Comparison of ENCODE assay signal across 11 cellular contexts in the genomic region with DNA sequence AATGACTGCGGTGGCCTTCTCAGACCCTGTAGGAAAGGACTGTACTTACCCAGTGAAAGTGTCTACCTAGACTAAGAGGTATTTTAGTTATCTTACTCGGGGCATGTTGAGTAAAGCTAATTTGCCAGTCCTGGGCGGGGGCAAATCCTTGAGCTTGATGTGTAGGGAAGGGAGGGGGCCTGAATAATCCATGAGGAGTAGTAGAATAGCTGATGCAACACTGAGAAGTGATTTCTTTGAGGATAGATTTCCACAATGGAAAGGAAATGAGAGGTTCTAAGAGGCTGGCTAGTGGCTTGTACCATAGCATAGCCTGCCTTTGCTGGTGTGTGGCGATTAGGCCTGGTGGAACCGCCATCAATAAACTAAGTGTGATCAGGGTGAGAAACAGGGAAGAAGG. TPM values are rescaled to one million over a fixed set of nuclear protein-coding genes. Genes with fewer than 3 reads are reported as not detected.
DNase-seq lines count a peak whose midpoint lies in the region; ATAC-seq, FAIRE-seq and TF ChIP-seq lines count a peak whose summit lies in the region.
"Not testable (repeated sequence)": the region's sequence is repeated elsewhere in the genome, so short reads cannot be mapped to it uniquely, and the experiment has no call there.
"Had no signal": no experiment of that assay in that cellular context is flagged by ENCODE, and none has a peak within 500 bp of the region (broad histone marks: within the 10 kb centered on the region; RNA-seq: fewer than 3 reads in every experiment).

No MANE protein-coding gene starts in this region.

- not testable (repeated sequence) for H3K18ac ChIP-seq in mesendoderm (ENCODE audit: low read length)

- H2AK5ac ChIP-seq in mesendoderm (ENCODE audit: low read length) = not testable (repeated sequence)

- H3K9me3 ChIP-seq in HUES64 (ENCODE audit: insufficient read depth, low read depth, low read length); K562 (replicated peaks; ENCODE audit: control insufficient read depth, insufficient read depth, low read depth, low read length); hepatocyte (ENCODE audit: low read depth); smooth muscle cell (replicated peaks; ENCODE audit: low read depth): not testable (repeated sequence)

- not testable (repeated sequence) for H3K79me1 ChIP-seq in mesendoderm (ENCODE audit: low read length)

- H2BK120ac ChIP-seq in mesendoderm (ENCODE audit: low read depth, low read length) = not testable (repeated sequence)

- peak overlapping the region; percentile 60 for H3K4me3 Mint-ChIP-seq in Calu3 (ENCODE audit: low read depth, unreplicated experiment)
- peak overlapping the region; percentile 5 for H3K4me3 Mint-ChIP-seq in activated CD4-positive, alpha-beta memory T cell treated with anti-CD3 and anti-CD28 coated beads, Interleukin-2, amount 10 ng/mL, durations not matched to agents 7 days and 5 days

- H3K36me3 ChIP-seq in HUES64 (ENCODE audit: insufficient read depth, low read length) = peaks cover 14% of the 10 kb centered on the region
- H3K36me3 ChIP-seq in K562 (ENCODE audit: control insufficient read depth, insufficient read depth, low read length); hepatocyte (replicated peaks; ENCODE audit: insufficient read depth, low read depth); mesendoderm (ENCODE audit: control insufficient read depth, insufficient read depth, low read length); smooth muscle cell (ENCODE audit: low read depth): not testable (repeated sequence)

- H3K23ac ChIP-seq in mesendoderm (ENCODE audit: low read length) = not testable (repeated sequence)

- H3K4ac ChIP-seq in mesendoderm (ENCODE audit: low read depth, low read length) = not testable (repeated sequence)

- H3K27ac Mint-ChIP-seq in Calu3 (ENCODE audit: unreplicated experiment) = peak overlapping the region; percentile 40
- not testable (repeated sequence) for H3K27ac Mint-ChIP-seq in activated CD4-positive, alpha-beta memory T cell treated with anti-CD3 and anti-CD28 coated beads, Interleukin-2, amount 10 ng/mL, durations not matched to agents 7 days and 5 days

- peak overlapping the region; percentile 34 for H3K56ac ChIP-seq in mesendoderm (ENCODE audit: low read length)

- WGBS in HUES64 = 21% methylated on average over 2 of the region's 5 CpGs
- WGBS in K562 (ENCODE audit: insufficient coverage, low coverage, missing lambda C conversion rate) = 40% methylated on average over 4 of the region's 5 CpGs
- 77% methylated on average over 5 of the region's 5 CpGs for WGBS in hepatocyte (ENCODE audit: low lambda C conversion rate, missing lambda C conversion rate)
- no CpG with 5 or more reads among the region's 5 CpGs for WGBS in mesendoderm (ENCODE audit: extremely low coverage, insufficient coverage, low lambda C conversion rate)
- WGBS in smooth muscle cell (ENCODE audit: low lambda C conversion rate) = 56% methylated on average over 5 of the region's 5 CpGs

- not testable (repeated sequence) for TF ChIP-seq RAD21 in K562 (CRISPR knock-in tag; conservative IDR thresholded peaks at IDR 0.05 in 1 of 2, IDR thresholded peaks at IDR 0.05 in 1 of 2)

- H3K9me3 Mint-ChIP-seq in Calu3 (ENCODE audit: low read depth, unreplicated experiment) = not testable (repeated sequence)
- H3K9me3 Mint-ChIP-seq in activated CD4-positive, alpha-beta memory T cell treated with anti-CD3 and anti-CD28 coated beads, Interleukin-2, amount 10 ng/mL, durations not matched to agents 7 days and 5 days = peaks cover 39% of the 10 kb centered on the region

- in situ Hi-C loops in K562 (cut with MboI) = not testable (repeated sequence)

- not testable (repeated sequence) for FAIRE-seq in K562 (lab: Jason Lieb, UNC)

- peaks cover 13% of the 10 kb centered on the region for H3K27me3 Mint-ChIP-seq in Calu3 (ENCODE audit: unreplicated experiment)
- H3K27me3 Mint-ChIP-seq in activated CD4-positive, alpha-beta memory T cell treated with anti-CD3 and anti-CD28 coated beads, Interleukin-2, amount 10 ng/mL, durations not matched to agents 7 days and 5 days = not testable (repeated sequence)

- not testable (repeated sequence) for DNase-seq in Calu3; activated CD4-positive, alpha-beta memory T cell treated with anti-CD3 and anti-CD28 coated beads, Interleukin-2, amount 10 ng/mL, durations not matched to agents 7 days and 5 days; K562 (ENCODE audit: extremely low read depth in 1 of 4, low spot score in 3 of 4); hepatocyte (ENCODE audit: low spot score); mesendoderm; smooth muscle cell (lab: John Stamatoyannopoulos, UW; ENCODE audit: unreplicated experiment)

- H3K4me3 ChIP-seq in HUES64 (ENCODE audit: low read length) (peak overlapping the region; percentile 85), K562 (peak overlapping the region; percentile 61)
- H3K4me3 ChIP-seq in hepatocyte; mesendoderm (ENCODE audit: low read length); smooth muscle cell: not testable (repeated sequence)

- H3K9ac ChIP-seq in HUES64 (ENCODE audit: low read depth, low read length) (0 out of 2 replicates have a peak overlapping the region, but pooled peaks have one; percentile 33), K562 (ENCODE audit: insufficient read depth in 1 of 2, low read depth in 2 of 2, low read length in 2 of 2) (peak overlapping the region in 1 of 2 experiments; percentile 81; a peak in 1 of 4 replicates)
- H3K9ac ChIP-seq in mesendoderm (ENCODE audit: low read length); smooth muscle cell (ENCODE audit: low read depth): not testable (repeated sequence)

- POLR2A ChIA-PET in activated CD4-positive, alpha-beta memory T cell treated with anti-CD3 and anti-CD28 coated beads, Interleukin-2, amount 10 ng/mL, durations not matched to agents 7 days and 5 days (lab: Charles Lee) = not testable (repeated sequence)
- POLR2A ChIA-PET in K562 (lab: Yijun Ruan, JAX) = interaction anchor here (0.7 to 1.7 kb wide), 3 partner anchors 18 to 58 kb away, joined by 3 to 4 read pairs (median 3); no protein-coding TSS in a partner anchor

- H3K9me2 ChIP-seq in hepatocyte (replicated peaks; ENCODE audit: insufficient read depth) = not testable (repeated sequence)

- not testable (repeated sequence) for ATAC-seq in K562

- not testable (repeated sequence) for TF ChIP-seq CTCF in Calu3 (IDR thresholded peaks at IDR 0.05; ENCODE audit: unreplicated experiment); K562 (IDR thresholded peaks at IDR 0.05 in 2 of 3, conservative IDR thresholded peaks at IDR 0.05 in 1 of 3; ENCODE audit: insufficient read depth in 2 of 3, low read depth in 1 of 3, low read length in 3 of 3); hepatocyte (IDR thresholded peaks at IDR 0.05; ENCODE audit: poor library complexity); smooth muscle cell (IDR thresholded peaks at IDR 0.05; ENCODE audit: borderline replicate concordance, insufficient read depth, poor library complexity, severe bottlenecking)

- not testable (repeated sequence) for BruUV-seq in Calu3 (replicated peaks; lab: Mats Ljungman, UMichigan); K562 (replicated peaks; lab: Mats Ljungman, UMichigan)

- H3K4me2 ChIP-seq in K562 (ENCODE audit: insufficient read depth, low read length) (peak overlapping the region; percentile 91), hepatocyte (peak overlapping the region; percentile 78), smooth muscle cell (peak overlapping the region; percentile 84)
- not testable (repeated sequence) for H3K4me2 ChIP-seq in mesendoderm (ENCODE audit: low read length)

- H3K79me2 ChIP-seq in K562 (ENCODE audit: control insufficient read depth, insufficient read depth, low read length) = peaks cover 48% of the 10 kb centered on the region
- peaks cover 16% of the 10 kb centered on the region for H3K79me2 ChIP-seq in hepatocyte
- H3K79me2 ChIP-seq in mesendoderm (ENCODE audit: control insufficient read depth, insufficient read depth, low read length); smooth muscle cell (ENCODE audit: low read depth): not testable (repeated sequence)

- H3F3A ChIP-seq in smooth muscle cell (ENCODE audit: low read depth) = not testable (repeated sequence)

- TF ChIP-seq POLR2A in K562 (conservative IDR thresholded peaks at IDR 0.05) = not testable (repeated sequence)

- H3K27ac ChIP-seq in HUES64 (ENCODE audit: low read depth, low read length); K562 (ENCODE audit: extremely low read depth, low read depth, low read length); hepatocyte; mesendoderm (ENCODE audit: low read depth, low read length): not testable (repeated sequence)
- peak overlapping the region; percentile 35 for H3K27ac ChIP-seq in smooth muscle cell (ENCODE audit: low read depth)

- peaks cover 44% of the 10 kb centered on the region for H3K4me1 Mint-ChIP-seq in Calu3 (ENCODE audit: low read depth, unreplicated experiment)
- H3K4me1 Mint-ChIP-seq in activated CD4-positive, alpha-beta memory T cell treated with anti-CD3 and anti-CD28 coated beads, Interleukin-2, amount 10 ng/mL, durations not matched to agents 7 days and 5 days = peaks cover 38% of the 10 kb centered on the region

- peaks cover 25% of the 10 kb centered on the region for H3K36me3 Mint-ChIP-seq in Calu3 (ENCODE audit: insufficient read depth, unreplicated experiment)
- peaks cover 54% of the 10 kb centered on the region for H3K36me3 Mint-ChIP-seq in activated CD4-positive, alpha-beta memory T cell treated with anti-CD3 and anti-CD28 coated beads, Interleukin-2, amount 10 ng/mL, durations not matched to agents 7 days and 5 days (ENCODE audit: low read depth)

- not testable (repeated sequence) for H4K5ac ChIP-seq in mesendoderm (ENCODE audit: low read length)

- CTCF ChIA-PET in Calu3 (lab: Charles Lee); activated CD4-positive, alpha-beta memory T cell treated with anti-CD3 and anti-CD28 coated beads, Interleukin-2, amount 10 ng/mL, durations not matched to agents 7 days and 5 days (lab: Charles Lee); K562 (lab: Yijun Ruan, JAX; ENCODE audit: low intra/inter-chr PET ratio): not testable (repeated sequence)

- not testable (repeated sequence) for H4K20me1 ChIP-seq in K562 (replicated peaks; ENCODE audit: control insufficient read depth, insufficient read depth, low read length); hepatocyte (ENCODE audit: insufficient read depth, poor library complexity, severe bottlenecking); smooth muscle cell (ENCODE audit: low read depth)

- not testable (repeated sequence) for H2BK5ac ChIP-seq in mesendoderm (ENCODE audit: low read length)

- H4K8ac ChIP-seq in mesendoderm (ENCODE audit: low read depth, low read length) = not testable (repeated sequence)

- H2AFZ ChIP-seq in K562 (ENCODE audit: low read depth, low read length); hepatocyte; smooth muscle cell (ENCODE audit: low read depth): not testable (repeated sequence)

- H2BK15ac ChIP-seq in mesendoderm (replicated peaks; ENCODE audit: low read depth) = not testable (repeated sequence)

- H3K4me1 ChIP-seq in HUES64 (ENCODE audit: insufficient read depth, low read length) (peaks cover 11% of the 10 kb centered on the region), smooth muscle cell (ENCODE audit: low read depth) (peaks cover 10% of the 10 kb centered on the region)
- H3K4me1 ChIP-seq in K562 (replicated peaks in 1 of 2; ENCODE audit: control insufficient read depth in 2 of 2, insufficient read depth in 2 of 2, low read length in 2 of 2); hepatocyte (ENCODE audit: insufficient read depth); mesendoderm (ENCODE audit: control insufficient read depth, low read depth, low read length): not testable (repeated sequence)

- not testable (repeated sequence) for TF ChIP-seq EP300 in K562 (IDR thresholded peaks at IDR 0.05; ENCODE audit: low read length)

- intact Hi-C loops in Calu3 (cut with micrococcal nuclease; ENCODE audit: unreplicated experiment); K562 (cut with micrococcal nuclease): not testable (repeated sequence)

- H3K9me1 ChIP-seq in K562 (ENCODE audit: control insufficient read depth, insufficient read depth, low read length) = not testable (repeated sequence)

- not testable (repeated sequence) for H3K27me3 ChIP-seq in HUES64 (ENCODE audit: insufficient read depth, low read length); K562 (ENCODE audit: control insufficient read depth in 2 of 2, insufficient read depth in 2 of 2, low read length in 2 of 2); hepatocyte; mesendoderm (ENCODE audit: insufficient read depth, low read length, poor library complexity)
- peaks cover 14% of the 10 kb centered on the region for H3K27me3 ChIP-seq in smooth muscle cell (ENCODE audit: low read depth)

RNA-seq across cellular contexts. Expression of a gene that starts 29.9 kb away (rescaled TPM):
- total RNA-seq in Calu3 (2022) (1.3 and 1.9 TPM in 2 replicates), K562 (2014; rRNA removed) (9.7 and 14.7 TPM in 2 replicates), K562 (2014; rRNA removed; fragmentation: Illumina TruSeq; extraction: Trizol) (5.7 and 7.3 TPM in 2 replicates), K562 (2015; rRNA removed; fragmentation: Illumina TruSeq; extraction: Trizol) (3.1 and 3.2 TPM in 2 replicates), K562 (2021) (13.8 and 21.1 TPM in 2 replicates), hepatocyte (0.07 TPM in 1 of 2 replicates, not detected in the other), smooth muscle cell (0.09 TPM in 1 of 2 replicates, not detected in the other)
- 0.10 TPM for polyA plus RNA-seq in HUES64 (2013, experiment 1 of 2)
- polyA plus RNA-seq in HUES64 (2013, experiment 2 of 2) = not detected
- under 1 TPM in 1 of 2 experiments, not detected in 1; 0.18 TPM for total RNA-seq in activated CD4-positive, alpha-beta memory T cell treated with anti-CD3 and anti-CD28 coated beads, Interleukin-2, amount 10 ng/mL, durations not matched to agents 7 days and 5 days
- 21.2 and 44.5 TPM in 2 replicates for total RNA-seq in K562 (2011; cell fraction: chromatin; rRNA removed; ENCODE audit: low replicate concordance)
- 22.6 and 39.5 TPM in 2 replicates for total RNA-seq in K562 (2011; cell fraction: nucleolus; rRNA removed)
- total RNA-seq in K562 (2011; cell fraction: nucleoplasm; rRNA removed) = 29.0 and 50.9 TPM in 2 replicates
- polyA plus RNA-seq in K562 (2011; rRNA removed) (4.6 and 15.8 TPM in 2 replicates), K562 (2014; fragmentation: Illumina TruSeq; extraction: Trizol) (19.6 and 26.5 TPM in 2 replicates), K562 (2014; fragmentation: Nextera tagmentation; extraction: Ambion mirVana) (1 to 10 TPM; 5.4 to 5.7 TPM), K562 (2014; rRNA removed) (12.4 and 17.5 TPM in 2 replicates), hepatocyte (0.24 and 0.93 TPM in 2 replicates), smooth muscle cell (1.8 TPM in 1 of 2 replicates, not detected in the other)
- polyA plus RNA-seq in K562 (2011; cell fraction: cytosol; rRNA removed) = 4.3 and 28.1 TPM in 2 replicates
- 3.8 and 33.4 TPM in 2 replicates for polyA plus RNA-seq in K562 (2011; cell fraction: nucleus; rRNA removed)
- 6.4 and 10.7 TPM in 2 replicates for polyA plus RNA-seq in K562 (2012)
- 1.9 and 8.0 TPM in 2 replicates for polyA minus RNA-seq in K562 (2011; rRNA and poly(A)+ RNA removed)
- 3.7 and 9.2 TPM in 2 replicates for polyA minus RNA-seq in K562 (2011; cell fraction: cytosol; rRNA and poly(A)+ RNA removed)
- 1.9 and 6.6 TPM in 2 replicates for polyA minus RNA-seq in K562 (2011; cell fraction: nucleus; rRNA and poly(A)+ RNA removed)
- polyA plus RNA-seq in mesendoderm (2013, experiment 1 of 2) = 0.10 TPM
- polyA plus RNA-seq in mesendoderm (2013, experiment 2 of 2) = 0.04 TPM
- total RNA-seq: H7 had no signal
- polyA plus RNA-seq: BJ had no signal

RNA-seq across cellular contexts. Expression of a gene that starts 42.0 kb away (rescaled TPM):
- total RNA-seq in Calu3 (2022) (100 and 111 TPM in 2 replicates), K562 (2014; rRNA removed) (21.6 and 22.2 TPM in 2 replicates), K562 (2014; rRNA removed; fragmentation: Illumina TruSeq; extraction: Trizol) (24.2 and 25.5 TPM in 2 replicates), K562 (2015; rRNA removed; fragmentation: Illumina TruSeq; extraction: Trizol) (17.3 and 18.5 TPM in 2 replicates), K562 (2021) (33.2 and 36.2 TPM in 2 replicates), hepatocyte (37.1 and 40.2 TPM in 2 replicates), smooth muscle cell (37.9 and 52.2 TPM in 2 replicates)
- 110 TPM for polyA plus RNA-seq in HUES64 (2013, experiment 1 of 2)
- polyA plus RNA-seq in HUES64 (2013, experiment 2 of 2) = 118 TPM
- total RNA-seq in activated CD4-positive, alpha-beta memory T cell treated with anti-CD3 and anti-CD28 coated beads, Interleukin-2, amount 10 ng/mL, durations not matched to agents 7 days and 5 days = 10 to 100 TPM; 14.3 to 14.8 TPM
- total RNA-seq in K562 (2011; cell fraction: chromatin; rRNA removed; ENCODE audit: low replicate concordance) = 112 and 159 TPM in 2 replicates
- total RNA-seq in K562 (2011; cell fraction: nucleolus; rRNA removed) = 75.3 and 84.4 TPM in 2 replicates
- total RNA-seq in K562 (2011; cell fraction: nucleoplasm; rRNA removed) = 69.2 and 82.2 TPM in 2 replicates
- polyA plus RNA-seq in K562 (2011; rRNA removed) (59.3 and 65.5 TPM in 2 replicates), K562 (2014; fragmentation: Illumina TruSeq; extraction: Trizol) (25.1 and 28.1 TPM in 2 replicates), K562 (2014; fragmentation: Nextera tagmentation; extraction: Ambion mirVana) (10 to 100 TPM; 10.1 to 11.9 TPM), K562 (2014; rRNA removed) (25.0 and 29.9 TPM in 2 replicates), hepatocyte (16.5 and 22.1 TPM in 2 replicates), smooth muscle cell (13.7 and 42.5 TPM in 2 replicates)
- polyA plus RNA-seq in K562 (2011; cell fraction: cytosol; rRNA removed) = 28.5 and 40.0 TPM in 2 replicates
- polyA plus RNA-seq in K562 (2011; cell fraction: nucleus; rRNA removed) = 79.9 and 89.0 TPM in 2 replicates
- polyA plus RNA-seq in K562 (2012) = 19.8 and 24.8 TPM in 2 replicates
- polyA minus RNA-seq in K562 (2011; rRNA and poly(A)+ RNA removed) = 50.6 and 66.3 TPM in 2 replicates
- polyA minus RNA-seq in K562 (2011; cell fraction: cytosol; rRNA and poly(A)+ RNA removed) = 22.9 and 31.5 TPM in 2 replicates
- polyA minus RNA-seq in K562 (2011; cell fraction: nucleus; rRNA and poly(A)+ RNA removed) = 22.8 and 38.0 TPM in 2 replicates
- 0.38 TPM for polyA plus RNA-seq in mesendoderm (2013, experiment 1 of 2)
- polyA plus RNA-seq in mesendoderm (2013, experiment 2 of 2) = 0.46 TPM
- total RNA-seq: A172, HT-29 had no signal
- polyA plus RNA-seq: BJ had no signal

RNA-seq across cellular contexts. Expression of a gene that starts 54.8 kb away (rescaled TPM):
- total RNA-seq in Calu3 (2022) (50.1 and 54.5 TPM in 2 replicates), K562 (2014; rRNA removed) (63.2 and 78.7 TPM in 2 replicates), K562 (2014; rRNA removed; fragmentation: Illumina TruSeq; extraction: Trizol) (25.8 and 29.2 TPM in 2 replicates), K562 (2015; rRNA removed; fragmentation: Illumina TruSeq; extraction: Trizol) (41.9 and 43.3 TPM in 2 replicates), K562 (2021) (65.7 and 70.3 TPM in 2 replicates), hepatocyte (14.5 and 17.3 TPM in 2 replicates), smooth muscle cell (7.8 and 13.5 TPM in 2 replicates)
- polyA plus RNA-seq in HUES64 (2013, experiment 1 of 2) = 7.5 TPM
- 6.0 TPM for polyA plus RNA-seq in HUES64 (2013, experiment 2 of 2)
- 10 to 100 TPM; 15.3 to 15.5 TPM for total RNA-seq in activated CD4-positive, alpha-beta memory T cell treated with anti-CD3 and anti-CD28 coated beads, Interleukin-2, amount 10 ng/mL, durations not matched to agents 7 days and 5 days
- 86.2 and 226 TPM in 2 replicates for total RNA-seq in K562 (2011; cell fraction: chromatin; rRNA removed; ENCODE audit: low replicate concordance)
- 132 and 156 TPM in 2 replicates for total RNA-seq in K562 (2011; cell fraction: nucleolus; rRNA removed)
- total RNA-seq in K562 (2011; cell fraction: nucleoplasm; rRNA removed) = 101 and 114 TPM in 2 replicates
- polyA plus RNA-seq in K562 (2011; rRNA removed) (23.3 and 28.6 TPM in 2 replicates), K562 (2014; fragmentation: Illumina TruSeq; extraction: Trizol) (39.5 and 44.9 TPM in 2 replicates), K562 (2014; fragmentation: Nextera tagmentation; extraction: Ambion mirVana) (1 to 10 TPM; 7.5 to 9.8 TPM), K562 (2014; rRNA removed) (51.2 and 53.8 TPM in 2 replicates), hepatocyte (17.7 and 21.9 TPM in 2 replicates), smooth muscle cell (9.1 and 21.4 TPM in 2 replicates)
- polyA plus RNA-seq in K562 (2011; cell fraction: cytosol; rRNA removed) = 19.8 and 50.7 TPM in 2 replicates
- polyA plus RNA-seq in K562 (2011; cell fraction: nucleus; rRNA removed) = 75.3 and 114 TPM in 2 replicates
- polyA plus RNA-seq in K562 (2012) = 36.1 and 51.9 TPM in 2 replicates
- polyA minus RNA-seq in K562 (2011; rRNA and poly(A)+ RNA removed) = 19.9 and 43.3 TPM in 2 replicates
- 18.3 and 33.0 TPM in 2 replicates for polyA minus RNA-seq in K562 (2011; cell fraction: cytosol; rRNA and poly(A)+ RNA removed)
- polyA minus RNA-seq in K562 (2011; cell fraction: nucleus; rRNA and poly(A)+ RNA removed) = 32.5 and 38.9 TPM in 2 replicates
- 14.3 TPM for polyA plus RNA-seq in mesendoderm (2013, experiment 1 of 2)
- 14.3 TPM for polyA plus RNA-seq in mesendoderm (2013, experiment 2 of 2)
